Comparison of ENCODE assay signal across 8 cellular contexts in genomic region chr13:27359203-27359821, GRCh38.
DNase-seq lines count a peak whose midpoint lies in the region; ATAC-seq and TF ChIP-seq lines count a peak whose summit lies in the region.

No MANE protein-coding gene starts in this region.

- H4K20me1 ChIP-seq in SU-DHL-6 (ENCODE audit: low read depth, low read length) = no peaks in the 10 kb centered on the region

- no peaks in the 10 kb centered on the region for H3F3A ChIP-seq in SU-DHL-6 (ENCODE audit: insufficient read depth)

- no peak overlapping the region for H3K4me2 ChIP-seq in SU-DHL-6 (ENCODE audit: low read depth, low read length, poor library complexity, severe bottlenecking)

- H3K4me1 Mint-ChIP-seq in activated naive CD8-positive, alpha-beta T cell treated with anti-CD3 and anti-CD28 coated beads for 36 hours = peaks cover 3% of the 10 kb centered on the region

- H3K27me3 Mint-ChIP-seq in activated naive CD8-positive, alpha-beta T cell treated with anti-CD3 and anti-CD28 coated beads for 36 hours = peaks cover 26% of the 10 kb centered on the region

- H3K79me2 ChIP-seq in SU-DHL-6 (ENCODE audit: insufficient read depth, low read length) = no peaks in the 10 kb centered on the region

- H3K9me3 ChIP-seq in SU-DHL-6 (ENCODE audit: insufficient read depth, low read length) (no peaks in the 10 kb centered on the region), psoas muscle (no peaks in the 10 kb centered on the region)

- H2AFZ ChIP-seq in SU-DHL-6 (ENCODE audit: low read depth, low read length, severe bottlenecking) = no peak overlapping the region

- ATAC-seq in Right ventricle myocardium superior (ENCODE audit: poor library complexity) (peak; percentile 74), psoas muscle (peak in 2 of 4 donors; percentile 55 to 63), HG02840 (IDR thresholded peaks at IDR 0.05; ENCODE audit: low FRiP score, unreplicated experiment) (no peak)

- DNase-seq in SHP77 (lab: John Stamatoyannopoulos, UW) (peak; percentile 22 to 57), SHP77 treated with DMSO at 0.1 percent for 48 hours (lab: John Stamatoyannopoulos, UW) (no peak), Right ventricle myocardium superior (peak; percentile 72), psoas muscle (peak; percentile 47 to 70)
- peak; percentile 64 for DNase-seq in activated naive CD8-positive, alpha-beta T cell treated with anti-CD3 and anti-CD28 coated beads for 36 hours

- intact Hi-C loops in Right ventricle myocardium superior (cut with DNase I) (loop anchor here (2.0 to 5.0 kb wide), 2 partner anchors 375 to 412 kb away; no protein-coding TSS in a partner anchor), psoas muscle (cut with DNase I) (loop anchor here (1.0 to 2.0 kb wide), 2 partner anchors 373 to 374 kb away; no protein-coding TSS in a partner anchor)

- no peaks in the 10 kb centered on the region for H3K9me2 ChIP-seq in SU-DHL-6 (replicated peaks; ENCODE audit: insufficient read depth, low read length)

- no peaks in the 10 kb centered on the region for H3K36me3 Mint-ChIP-seq in activated naive CD8-positive, alpha-beta T cell treated with anti-CD3 and anti-CD28 coated beads for 36 hours

- H3K4me1 ChIP-seq in psoas muscle = no peaks in the 10 kb centered on the region

- H3K27ac ChIP-seq in SU-DHL-6 (ENCODE audit: low read depth, low read length) (no peak overlapping the region), psoas muscle (no peak overlapping the region)

- no peaks in the 10 kb centered on the region for H3K36me3 ChIP-seq in SU-DHL-6 (ENCODE audit: low read length)
- H3K36me3 ChIP-seq in psoas muscle (ENCODE audit: insufficient read depth in 1 of 2, low read depth in 1 of 2) = no peaks in the 10 kb centered on the region

- no peaks in the 10 kb centered on the region for H3K27me3 ChIP-seq in SU-DHL-6 (ENCODE audit: low read length)
- peaks cover 0 to 19% (median 0%) of the 10 kb centered on the region in 3 donors for H3K27me3 ChIP-seq in psoas muscle (ENCODE audit: insufficient read depth in 3 of 3, low read length in 2 of 3)

- H3K9ac ChIP-seq in SU-DHL-6 (ENCODE audit: low read length) = no peak overlapping the region

- H3K4me3 Mint-ChIP-seq in activated naive CD8-positive, alpha-beta T cell treated with anti-CD3 and anti-CD28 coated beads for 36 hours = no peak overlapping the region

- WGBS in psoas muscle, 3 donors = 10 to 13% (median 11%) methylated on average over 6 of the region's 6 CpGs

- H3K27ac Mint-ChIP-seq in activated naive CD8-positive, alpha-beta T cell treated with anti-CD3 and anti-CD28 coated beads for 36 hours = no peak overlapping the region

- TF ChIP-seq CTCF in LNCAP (IDR thresholded peaks at IDR 0.05) (peak; percentile 82), SU-DHL-6 (IDR thresholded peaks at IDR 0.05; ENCODE audit: insufficient read depth, low read length, poor library complexity, severe bottlenecking) (peak; percentile 66), psoas muscle (IDR thresholded peaks at IDR 0.05) (peak; percentile 77)

- no peak overlapping the region for H3K4me3 ChIP-seq in SU-DHL-6 (ENCODE audit: insufficient read depth, low read length, poor library complexity, severe bottlenecking)
- H3K4me3 ChIP-seq in psoas muscle = no peak overlapping the region

- no peaks in the 10 kb centered on the region for H3K9me3 Mint-ChIP-seq in activated naive CD8-positive, alpha-beta T cell treated with anti-CD3 and anti-CD28 coated beads for 36 hours
